In the genomic region with DNA sequence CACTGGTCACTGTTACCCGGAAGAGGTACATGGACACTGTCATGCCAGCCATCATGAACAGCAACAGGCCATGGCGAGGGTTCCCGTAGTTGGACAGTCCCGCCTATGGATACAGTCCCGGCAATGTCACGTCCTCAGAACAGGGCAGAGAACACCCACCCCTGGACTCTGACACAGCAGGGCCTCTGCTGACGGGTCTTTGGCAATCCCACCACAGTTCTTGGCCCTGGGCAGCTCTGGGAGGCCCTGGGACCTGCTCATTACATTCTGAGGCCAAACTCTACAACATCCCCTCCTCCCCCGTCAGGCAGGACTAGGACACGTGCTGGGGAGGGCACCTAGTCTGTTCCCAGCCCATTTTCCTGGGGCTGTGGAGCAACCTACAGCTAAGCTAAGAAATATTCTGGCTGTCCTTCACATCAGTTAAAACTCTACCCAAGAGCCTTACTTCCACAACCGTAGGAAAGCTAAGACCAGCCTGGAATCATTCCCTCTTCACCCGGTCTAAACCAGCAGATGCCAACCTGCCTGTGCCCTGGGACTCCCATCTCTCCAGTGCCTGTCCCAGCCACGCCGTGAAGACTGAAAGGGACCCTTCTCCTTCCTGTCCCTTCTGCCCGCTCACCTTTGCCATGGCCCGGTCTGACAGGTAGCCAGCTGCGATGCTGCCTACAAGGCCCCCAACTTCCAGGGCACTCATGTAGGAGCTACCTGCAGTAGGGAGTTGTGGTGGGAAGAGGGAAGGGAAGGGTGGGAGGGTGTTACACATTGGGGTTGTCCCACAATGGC, we compare ENCODE assay signal across 24 cellular contexts. TPM values are rescaled to one million over a fixed set of nuclear protein-coding genes. Genes with fewer than 3 reads are reported as not detected.
DNase-seq lines count a peak whose midpoint lies in the region; ATAC-seq and TF ChIP-seq lines count a peak whose summit lies in the region.
"Had no signal": no experiment of that assay in that cellular context is flagged by ENCODE, and none has a peak within 500 bp of the region (broad histone marks: within the 10 kb centered on the region; RNA-seq: fewer than 3 reads in every experiment).

No MANE protein-coding gene starts in this region.

- no peaks in the 10 kb centered on the region for H3K9me3 Mint-ChIP-seq in activated T-cell treated with anti-CD3 and anti-CD28 coated beads, Interleukin-2, amount 50 U/mL, for 24 hours
- H3K9me3 Mint-ChIP-seq in chondrocyte (ENCODE audit: low read depth) = no peaks in the 10 kb centered on the region
- H3K9me3 Mint-ChIP-seq: activated CD4-positive, alpha-beta T cell treated with anti-CD3 and anti-CD28 coated beads, Interleukin-2, amount 10 ng/mL, durations not matched to agents 24 days and 14 days; stimulated activated naive CD8-positive, alpha-beta T cell treated with anti-CD3 and anti-CD28 coated beads, Interleukin-15, Interleukin-2, amounts not matched to agents 100 ng/mL and 50 ng/mL, for 24 hours; type B pancreatic cell had no signal

- no peak overlapping the region for H2AFZ ChIP-seq in neuronal stem cell (ENCODE audit: low read length)
- H2AFZ ChIP-seq: parathyroid adenoma had no signal

- peaks cover 6 to 12% of the 10 kb centered on the region in 2 donors for H3K4me1 ChIP-seq in neuronal stem cell (ENCODE audit: control insufficient read depth in 2 of 2, insufficient read depth in 1 of 2, low read depth in 1 of 2, low read length in 2 of 2)
- H3K4me1 ChIP-seq: BE2C had no signal

- peak overlapping the region; percentile 63 for H3K27ac Mint-ChIP-seq in activated T-cell treated with anti-CD3 and anti-CD28 coated beads, Interleukin-2, amount 50 U/mL, for 24 hours
- H3K27ac Mint-ChIP-seq in chondrocyte (ENCODE audit: unreplicated experiment) = no peak overlapping the region

- no peak for DNase-seq in activated T-cell treated with anti-CD3 and anti-CD28 coated beads, Interleukin-2, amount 50 U/mL, for 24 hours
- DNase-seq in activated T-cell treated with anti-CD3 and anti-CD28 coated beads, Interleukin-2, amount 50 U/mL, for 1 hour = no peak
- DNase-seq in chondrocyte (ENCODE audit: low spot score) (peak; percentile 72), neuronal stem cell (ENCODE audit: low spot score) (no peak), NCI-H1694 (lab: John Stamatoyannopoulos, UW) (no peak), NCI-H1048 (lab: John Stamatoyannopoulos, UW) (no peak), amniotic stem cell (lab: John Stamatoyannopoulos, UW) (no peak)
- DNase-seq: activated CD4-positive, alpha-beta T cell treated with anti-CD3 and anti-CD28 coated beads, Interleukin-2, amount 10 ng/mL, durations not matched to agents 24 days and 14 days; activated CD8-positive, alpha-beta memory T cell treated with anti-CD3 and anti-CD28 coated beads, Interleukin-2, amount 50 U/mL, for 4 hours; activated effector memory CD4-positive, alpha-beta T cell treated with anti-CD3 and anti-CD28 coated beads, Interleukin-2, amount 50 U/mL, for 16 hours; BE2C; caudate nucleus; GOT3; MV-4-11; NCI-H187 treated with DMSO at 0.1 percent for 48 hours; NCI-H226; NCI-H82; Right ventricle myocardium superior; SW 1271 had no signal

- H3K4me1 Mint-ChIP-seq in activated T-cell treated with anti-CD3 and anti-CD28 coated beads, Interleukin-2, amount 50 U/mL, for 24 hours (ENCODE audit: low read depth) = peaks cover 49% of the 10 kb centered on the region
- H3K4me1 Mint-ChIP-seq in chondrocyte (ENCODE audit: low read depth) = peaks cover 24% of the 10 kb centered on the region

- no peak overlapping the region for H3K4me2 ChIP-seq in neuronal stem cell (ENCODE audit: insufficient read depth, low read length, poor library complexity, severe bottlenecking)

- H3K14ac ChIP-seq in neuronal stem cell (ENCODE audit: low read length) = no peak overlapping the region

- no peak overlapping the region for H3K9ac ChIP-seq in neuronal stem cell (ENCODE audit: low read depth, low read length, poor library complexity)
- H3K9ac ChIP-seq: KMS-11, parathyroid adenoma had no signal

- no peak for ATAC-seq in HG03565 (IDR thresholded peaks at IDR 0.05; ENCODE audit: unreplicated experiment)

- peak overlapping the region; percentile 16 for H2BK5ac ChIP-seq in neuronal stem cell (ENCODE audit: low read length)

- peaks cover 86% of the 10 kb centered on the region for H3K36me3 Mint-ChIP-seq in activated T-cell treated with anti-CD3 and anti-CD28 coated beads, Interleukin-2, amount 50 U/mL, for 24 hours (ENCODE audit: low read depth)
- peaks cover 11% of the 10 kb centered on the region for H3K36me3 Mint-ChIP-seq in chondrocyte (ENCODE audit: low read depth)

- no peak overlapping the region for H3K4me3 Mint-ChIP-seq in activated T-cell treated with anti-CD3 and anti-CD28 coated beads, Interleukin-2, amount 50 U/mL, for 24 hours
- H3K4me3 Mint-ChIP-seq in chondrocyte (ENCODE audit: unreplicated experiment) = no peak overlapping the region
- H3K4me3 Mint-ChIP-seq: activated CD4-positive, alpha-beta T cell treated with anti-CD3 and anti-CD28 coated beads, Interleukin-2, amount 10 ng/mL, durations not matched to agents 24 days and 14 days; stimulated activated naive CD8-positive, alpha-beta T cell treated with anti-CD3 and anti-CD28 coated beads, Interleukin-15, Interleukin-2, amounts not matched to agents 100 ng/mL and 50 ng/mL, for 24 hours had no signal

- WGBS in neuronal stem cell (ENCODE audit: extremely low coverage in 2 of 2, insufficient read length in 2 of 2, insufficient replicate concordance in 1 of 2), 2 donors = no CpG with 5 or more reads among the region's 16 CpGs

- no peak overlapping the region for H3K4me3 ChIP-seq in neuronal stem cell (ENCODE audit: low read length in 2 of 2)

- H3K27me3 ChIP-seq in neuronal stem cell (ENCODE audit: control insufficient read depth in 3 of 3, insufficient read depth in 3 of 3, low read depth in 1 of 3, low read length in 3 of 3) = no peaks in the 10 kb centered on the region
- H3K27me3 ChIP-seq: BE2C had no signal

- H4K8ac ChIP-seq in neuronal stem cell (ENCODE audit: low read depth, low read length) = no peak overlapping the region

- H3K9me3 ChIP-seq in neuronal stem cell (replicated peaks in 1 of 2; ENCODE audit: control insufficient read depth in 2 of 2, insufficient read depth in 1 of 2, low read depth in 1 of 2, low read length in 2 of 2) = no peaks in the 10 kb centered on the region
- H3K9me3 ChIP-seq: BE2C had no signal

- no peak overlapping the region for H2AK5ac ChIP-seq in neuronal stem cell (ENCODE audit: low read depth, low read length)

- H2BK15ac ChIP-seq in neuronal stem cell (ENCODE audit: low read length) = no peak overlapping the region

- peaks cover 56 to 80% of the 10 kb centered on the region in 2 donors for H3K36me3 ChIP-seq in neuronal stem cell (replicated peaks in 1 of 2; ENCODE audit: control insufficient read depth in 2 of 2, insufficient read depth in 2 of 2, low read length in 2 of 2)

- H3K27me3 Mint-ChIP-seq in activated T-cell treated with anti-CD3 and anti-CD28 coated beads, Interleukin-2, amount 50 U/mL, for 24 hours = no peaks in the 10 kb centered on the region
- H3K27me3 Mint-ChIP-seq in chondrocyte (ENCODE audit: low read depth) = no peaks in the 10 kb centered on the region
- H3K27me3 Mint-ChIP-seq: activated CD4-positive, alpha-beta T cell treated with anti-CD3 and anti-CD28 coated beads, Interleukin-2, amount 10 ng/mL, durations not matched to agents 24 days and 14 days; stimulated activated naive CD8-positive, alpha-beta T cell treated with anti-CD3 and anti-CD28 coated beads, Interleukin-15, Interleukin-2, amounts not matched to agents 100 ng/mL and 50 ng/mL, for 24 hours; type B pancreatic cell had no signal

- H3K23ac ChIP-seq in neuronal stem cell (ENCODE audit: low read depth, low read length, poor library complexity) = no peak overlapping the region

- no peak overlapping the region for H3K18ac ChIP-seq in neuronal stem cell (ENCODE audit: low read length)

- H4K91ac ChIP-seq in neuronal stem cell (ENCODE audit: low read depth, low read length, poor library complexity) = no peak overlapping the region

- H2BK12ac ChIP-seq in neuronal stem cell (ENCODE audit: low read length) = no peak overlapping the region

- H3K79me1 ChIP-seq in neuronal stem cell (ENCODE audit: low read depth, low read length) = peaks cover 19% of the 10 kb centered on the region

- TF ChIP-seq CTCF in chondrocyte (IDR thresholded peaks at IDR 0.05) = no peak

- H3K27ac ChIP-seq in neuronal stem cell (replicated peaks; ENCODE audit: low read length) = no peak overlapping the region
- H3K27ac ChIP-seq: parathyroid adenoma had no signal

- H3K4ac ChIP-seq in neuronal stem cell (ENCODE audit: low read length) = no peak overlapping the region

- no peak overlapping the region for H2BK120ac ChIP-seq in neuronal stem cell (ENCODE audit: low read depth, low read length)

RNA-seq across cellular contexts. Expression of a gene that starts 4.5 kb away (rescaled TPM):
- 13.6 to 15.6 TPM (median 13.9 TPM) in 3 replicates for total RNA-seq in chondrocyte
- 44.0 TPM for polyA plus RNA-seq in neuronal stem cell (2013, experiment 1 of 2)
- polyA plus RNA-seq in neuronal stem cell (2013, experiment 2 of 2) = 44.3 TPM

RNA-seq across cellular contexts. Expression of a gene that starts 7.6 kb away (rescaled TPM):
- 73.0 to 78.8 TPM (median 75.0 TPM) in 3 replicates for total RNA-seq in chondrocyte
- 72.1 TPM for polyA plus RNA-seq in neuronal stem cell (2013, experiment 1 of 2)
- polyA plus RNA-seq in neuronal stem cell (2013, experiment 2 of 2) = 74.9 TPM

RNA-seq across cellular contexts. Expression of a gene that starts 8.0 kb away (rescaled TPM):
- total RNA-seq in chondrocyte = 600 to 777 TPM (median 609 TPM) in 3 replicates
- polyA plus RNA-seq in neuronal stem cell (2013, experiment 1 of 2) = 3,221 TPM
- 3,219 TPM for polyA plus RNA-seq in neuronal stem cell (2013, experiment 2 of 2)

RNA-seq across cellular contexts. Expression of a gene that starts 28.2 kb away (rescaled TPM):
- total RNA-seq in chondrocyte = 16.6 to 30.0 TPM (median 16.7 TPM) in 3 replicates
- 18.7 TPM for polyA plus RNA-seq in neuronal stem cell (2013, experiment 1 of 2)
- polyA plus RNA-seq in neuronal stem cell (2013, experiment 2 of 2) = 20.9 TPM

RNA-seq across cellular contexts. Expression of a gene that starts 30.8 kb away (rescaled TPM):
- 213 to 227 TPM (median 214 TPM) in 3 replicates for total RNA-seq in chondrocyte
- polyA plus RNA-seq in neuronal stem cell (2013, experiment 1 of 2) = 76.2 TPM
- polyA plus RNA-seq in neuronal stem cell (2013, experiment 2 of 2) = 79.0 TPM
